In genomic region chr15:79595995-79596622, GRCh38 we compare ENCODE assay signal across 8 cellular contexts.
DNase-seq lines count a peak whose midpoint lies in the region; ATAC-seq and TF ChIP-seq lines count a peak whose summit lies in the region.

No MANE protein-coding gene starts in this region.

- H3K27me3 ChIP-seq in DOHH2 (ENCODE audit: control insufficient read depth, low read length): 0 out of 2 replicates have a peak, but pooled peaks cover 3% of the 10 kb centered on the region

- H3K36me3 ChIP-seq in DOHH2 (ENCODE audit: control insufficient read depth, low read length): no peaks in the 10 kb centered on the region

- H4K20me1 ChIP-seq in DOHH2 (ENCODE audit: control insufficient read depth, insufficient read depth, low read depth, low read length): no peaks in the 10 kb centered on the region

- no peaks in the 10 kb centered on the region for H3K9me2 ChIP-seq in DOHH2 (replicated peaks; ENCODE audit: control insufficient read depth, low read length)

- H3K4me1 ChIP-seq in DOHH2 (ENCODE audit: control insufficient read depth, low read length): no peaks in the 10 kb centered on the region

- H3K27ac Mint-ChIP-seq in activated CD4-positive, alpha-beta T cell treated with anti-CD3 and anti-CD28 coated beads, Interleukin-2, amount 10 ng/mL, durations not matched to agents 24 days and 14 days: no peak overlapping the region
- no peak overlapping the region for H3K27ac Mint-ChIP-seq in osteocyte (ENCODE audit: unreplicated experiment)

- intact Hi-C loops in activated CD4-positive, alpha-beta T cell treated with anti-CD3 and anti-CD28 coated beads, Interleukin-2, amount 10 ng/mL, durations not matched to agents 24 days and 14 days (cut with micrococcal nuclease): loop anchor here (1.0 to 5.0 kb wide), 2 partner anchors 215 to 259 kb away; no protein-coding TSS in a partner anchor
- intact Hi-C loops in posterior vena cava (cut with DNase I): no loop called here

- TF ChIP-seq CTCF in DOHH2 (IDR thresholded peaks at IDR 0.05; ENCODE audit: low read depth, low read length, poor library complexity, severe bottlenecking) (peak; percentile 99), GM20000 (IDR thresholded peaks at IDR 0.05; ENCODE audit: extremely low read depth, missing control alignments) (peak; percentile 92), fibroblast of the aortic adventitia (IDR thresholded peaks at IDR 0.05; ENCODE audit: insufficient read depth, low read length) (peak; percentile 80), osteocyte (IDR thresholded peaks at IDR 0.05) (peak; percentile 65)

- no peak overlapping the region for H3K4me3 Mint-ChIP-seq in activated CD4-positive, alpha-beta T cell treated with anti-CD3 and anti-CD28 coated beads, Interleukin-2, amount 10 ng/mL, durations not matched to agents 24 days and 14 days
- no peak overlapping the region for H3K4me3 Mint-ChIP-seq in osteocyte (ENCODE audit: unreplicated experiment)

- no peaks in the 10 kb centered on the region for H3F3A ChIP-seq in DOHH2 (ENCODE audit: control insufficient read depth, insufficient read depth)

- H3K27me3 Mint-ChIP-seq in activated CD4-positive, alpha-beta T cell treated with anti-CD3 and anti-CD28 coated beads, Interleukin-2, amount 10 ng/mL, durations not matched to agents 24 days and 14 days: peaks cover 16% of the 10 kb centered on the region
- H3K27me3 Mint-ChIP-seq in osteocyte (ENCODE audit: unreplicated experiment): peaks cover 32% of the 10 kb centered on the region

- no peaks in the 10 kb centered on the region for H3K79me2 ChIP-seq in DOHH2 (ENCODE audit: control insufficient read depth, low read length)

- no peaks in the 10 kb centered on the region for H3K9me3 Mint-ChIP-seq in activated CD4-positive, alpha-beta T cell treated with anti-CD3 and anti-CD28 coated beads, Interleukin-2, amount 10 ng/mL, durations not matched to agents 24 days and 14 days
- H3K9me3 Mint-ChIP-seq in osteocyte (ENCODE audit: unreplicated experiment): no peaks in the 10 kb centered on the region

- no peaks in the 10 kb centered on the region for H3K36me3 Mint-ChIP-seq in activated CD4-positive, alpha-beta T cell treated with anti-CD3 and anti-CD28 coated beads, Interleukin-2, amount 10 ng/mL, durations not matched to agents 24 days and 14 days (ENCODE audit: low read depth)
- no peaks in the 10 kb centered on the region for H3K36me3 Mint-ChIP-seq in osteocyte (ENCODE audit: unreplicated experiment)

- no peaks in the 10 kb centered on the region for H3K9me3 ChIP-seq in DOHH2 (ENCODE audit: control insufficient read depth, insufficient read depth, low read length)

- no peak overlapping the region for H3K27ac ChIP-seq in DOHH2 (ENCODE audit: low read depth, low read length)

- DNase-seq in GM20000 (ENCODE audit: low spot score) (peak; percentile 88), NCI-H446 (lab: John Stamatoyannopoulos, UW) (peak; percentile 58 to 87), fibroblast of the aortic adventitia (ENCODE audit: low read depth) (peak; percentile 71), osteocyte (ENCODE audit: extremely low spot score, unreplicated experiment) (peak; percentile 73), posterior vena cava (ENCODE audit: low spot score) (no peak)
- DNase-seq in activated CD4-positive, alpha-beta T cell treated with anti-CD3 and anti-CD28 coated beads, Interleukin-2, amount 10 ng/mL, durations not matched to agents 24 days and 14 days: peak; percentile 88

- peak; percentile 91 for ATAC-seq in HG03469 (IDR thresholded peaks at IDR 0.05; ENCODE audit: unreplicated experiment)

- no peak overlapping the region for H3K4me2 ChIP-seq in DOHH2 (ENCODE audit: low read length)

- H3K4me1 Mint-ChIP-seq in activated CD4-positive, alpha-beta T cell treated with anti-CD3 and anti-CD28 coated beads, Interleukin-2, amount 10 ng/mL, durations not matched to agents 24 days and 14 days: peaks cover 4% of the 10 kb centered on the region
- H3K4me1 Mint-ChIP-seq in osteocyte (ENCODE audit: unreplicated experiment): no peaks in the 10 kb centered on the region

- no peak overlapping the region for H3K4me3 ChIP-seq in DOHH2 (ENCODE audit: low read length)
- no peak overlapping the region for H3K4me3 ChIP-seq in fibroblast of the aortic adventitia (ENCODE audit: low read depth, low read length)
